ENCODE assay signal across 1 cellular context in genomic region chr9:133448487-133448972, GRCh38.
TF ChIP-seq lines count a peak whose summit lies in the region.

No MANE protein-coding gene starts in this region.

TF ChIP-seq in HepG2, 621 proteins besides CTCF, POLR2A, EP300 and RAD21 (continued from another document and continues in another):
- TF ChIP-seq, protein P1, sequence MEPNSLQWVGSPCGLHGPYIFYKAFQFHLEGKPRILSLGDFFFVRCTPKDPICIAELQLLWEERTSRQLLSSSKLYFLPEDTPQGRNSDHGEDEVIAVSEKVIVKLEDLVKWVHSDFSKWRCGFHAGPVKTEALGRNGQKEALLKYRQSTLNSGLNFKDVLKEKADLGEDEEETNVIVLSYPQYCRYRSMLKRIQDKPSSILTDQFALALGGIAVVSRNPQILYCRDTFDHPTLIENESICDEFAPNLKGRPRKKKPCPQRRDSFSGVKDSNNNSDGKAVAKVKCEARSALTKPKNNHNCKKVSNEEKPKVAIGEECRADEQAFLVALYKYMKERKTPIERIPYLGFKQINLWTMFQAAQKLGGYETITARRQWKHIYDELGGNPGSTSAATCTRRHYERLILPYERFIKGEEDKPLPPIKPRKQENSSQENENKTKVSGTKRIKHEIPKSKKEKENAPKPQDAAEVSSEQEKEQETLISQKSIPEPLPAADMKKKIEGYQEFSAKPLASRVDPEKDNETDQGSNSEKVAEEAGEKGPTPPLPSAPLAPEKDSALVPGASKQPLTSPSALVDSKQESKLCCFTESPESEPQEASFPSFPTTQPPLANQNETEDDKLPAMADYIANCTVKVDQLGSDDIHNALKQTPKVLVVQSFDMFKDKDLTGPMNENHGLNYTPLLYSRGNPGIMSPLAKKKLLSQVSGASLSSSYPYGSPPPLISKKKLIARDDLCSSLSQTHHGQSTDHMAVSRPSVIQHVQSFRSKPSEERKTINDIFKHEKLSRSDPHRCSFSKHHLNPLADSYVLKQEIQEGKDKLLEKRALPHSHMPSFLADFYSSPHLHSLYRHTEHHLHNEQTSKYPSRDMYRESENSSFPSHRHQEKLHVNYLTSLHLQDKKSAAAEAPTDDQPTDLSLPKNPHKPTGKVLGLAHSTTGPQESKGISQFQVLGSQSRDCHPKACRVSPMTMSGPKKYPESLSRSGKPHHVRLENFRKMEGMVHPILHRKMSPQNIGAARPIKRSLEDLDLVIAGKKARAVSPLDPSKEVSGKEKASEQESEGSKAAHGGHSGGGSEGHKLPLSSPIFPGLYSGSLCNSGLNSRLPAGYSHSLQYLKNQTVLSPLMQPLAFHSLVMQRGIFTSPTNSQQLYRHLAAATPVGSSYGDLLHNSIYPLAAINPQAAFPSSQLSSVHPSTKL (CRISPR knock-in tag; IDR thresholded peaks at IDR 0.05) = 0 out of 2 replicates have a peak, but pooled peaks have one; percentile 23
- no peak for TF ChIP-seq SAFB2 (CRISPR knock-in tag; IDR thresholded peaks at IDR 0.05; ENCODE audit: borderline replicate concordance, low read depth)
- TF ChIP-seq PRMT3 (CRISPR knock-in tag; IDR thresholded peaks at IDR 0.05; ENCODE audit: borderline replicate concordance, low read depth) = no peak
- TF ChIP-seq ZNF567 (CRISPR knock-in tag; IDR thresholded peaks at IDR 0.05; ENCODE audit: borderline replicate concordance) = no peak
- TF ChIP-seq PATZ1 (CRISPR knock-in tag; IDR thresholded peaks at IDR 0.05) = peak; percentile 29; the same call in 1 of the 2 replicates
- no peak for TF ChIP-seq SOX13 (IDR thresholded peaks at IDR 0.05)
- no peak for TF ChIP-seq SOX13 (CRISPR knock-in tag; conservative IDR thresholded peaks at IDR 0.05 in 1 of 2, IDR thresholded peaks at IDR 0.05 in 1 of 2)
- peak; percentile 56; the same call in 1 of the 2 replicates for TF ChIP-seq RFXAP (CRISPR knock-in tag; IDR thresholded peaks at IDR 0.05; ENCODE audit: borderline replicate concordance)
- no peak for TF ChIP-seq ZNF335 (CRISPR knock-in tag; IDR thresholded peaks at IDR 0.05)
- TF ChIP-seq KDM2A (CRISPR knock-in tag; IDR thresholded peaks at IDR 0.05; ENCODE audit: borderline replicate concordance, low read depth) = no peak
- TF ChIP-seq, protein P2, sequence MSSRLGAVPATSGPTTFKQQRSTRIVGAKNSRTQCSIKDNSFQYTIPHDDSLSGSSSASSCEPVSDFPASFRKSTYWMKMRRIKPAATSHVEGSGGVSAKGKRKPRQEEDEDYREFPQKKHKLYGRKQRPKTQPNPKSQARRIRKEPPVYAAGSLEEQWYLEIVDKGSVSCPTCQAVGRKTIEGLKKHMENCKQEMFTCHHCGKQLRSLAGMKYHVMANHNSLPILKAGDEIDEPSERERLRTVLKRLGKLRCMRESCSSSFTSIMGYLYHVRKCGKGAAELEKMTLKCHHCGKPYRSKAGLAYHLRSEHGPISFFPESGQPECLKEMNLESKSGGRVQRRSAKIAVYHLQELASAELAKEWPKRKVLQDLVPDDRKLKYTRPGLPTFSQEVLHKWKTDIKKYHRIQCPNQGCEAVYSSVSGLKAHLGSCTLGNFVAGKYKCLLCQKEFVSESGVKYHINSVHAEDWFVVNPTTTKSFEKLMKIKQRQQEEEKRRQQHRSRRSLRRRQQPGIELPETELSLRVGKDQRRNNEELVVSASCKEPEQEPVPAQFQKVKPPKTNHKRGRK (CRISPR knock-in tag; IDR thresholded peaks at IDR 0.05) = no peak
- TF ChIP-seq, protein P3, sequence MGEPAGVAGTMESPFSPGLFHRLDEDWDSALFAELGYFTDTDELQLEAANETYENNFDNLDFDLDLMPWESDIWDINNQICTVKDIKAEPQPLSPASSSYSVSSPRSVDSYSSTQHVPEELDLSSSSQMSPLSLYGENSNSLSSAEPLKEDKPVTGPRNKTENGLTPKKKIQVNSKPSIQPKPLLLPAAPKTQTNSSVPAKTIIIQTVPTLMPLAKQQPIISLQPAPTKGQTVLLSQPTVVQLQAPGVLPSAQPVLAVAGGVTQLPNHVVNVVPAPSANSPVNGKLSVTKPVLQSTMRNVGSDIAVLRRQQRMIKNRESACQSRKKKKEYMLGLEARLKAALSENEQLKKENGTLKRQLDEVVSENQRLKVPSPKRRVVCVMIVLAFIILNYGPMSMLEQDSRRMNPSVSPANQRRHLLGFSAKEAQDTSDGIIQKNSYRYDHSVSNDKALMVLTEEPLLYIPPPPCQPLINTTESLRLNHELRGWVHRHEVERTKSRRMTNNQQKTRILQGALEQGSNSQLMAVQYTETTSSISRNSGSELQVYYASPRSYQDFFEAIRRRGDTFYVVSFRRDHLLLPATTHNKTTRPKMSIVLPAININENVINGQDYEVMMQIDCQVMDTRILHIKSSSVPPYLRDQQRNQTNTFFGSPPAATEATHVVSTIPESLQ (CRISPR knock-in tag; conservative IDR thresholded peaks at IDR 0.05) = no peak
- peak; percentile 14; the same call in 1 of the 2 replicates for TF ChIP-seq ZBTB38 (CRISPR knock-in tag; IDR thresholded peaks at IDR 0.05)
- no peak for TF ChIP-seq ZFP90 (CRISPR knock-in tag; IDR thresholded peaks at IDR 0.05; ENCODE audit: borderline replicate concordance)
- no peak for TF ChIP-seq ZNF24 (IDR thresholded peaks at IDR 0.05)
- no peak for TF ChIP-seq MAFF (IDR thresholded peaks at IDR 0.05; ENCODE audit: low read depth, low read length)
- TF ChIP-seq, protein P4, sequence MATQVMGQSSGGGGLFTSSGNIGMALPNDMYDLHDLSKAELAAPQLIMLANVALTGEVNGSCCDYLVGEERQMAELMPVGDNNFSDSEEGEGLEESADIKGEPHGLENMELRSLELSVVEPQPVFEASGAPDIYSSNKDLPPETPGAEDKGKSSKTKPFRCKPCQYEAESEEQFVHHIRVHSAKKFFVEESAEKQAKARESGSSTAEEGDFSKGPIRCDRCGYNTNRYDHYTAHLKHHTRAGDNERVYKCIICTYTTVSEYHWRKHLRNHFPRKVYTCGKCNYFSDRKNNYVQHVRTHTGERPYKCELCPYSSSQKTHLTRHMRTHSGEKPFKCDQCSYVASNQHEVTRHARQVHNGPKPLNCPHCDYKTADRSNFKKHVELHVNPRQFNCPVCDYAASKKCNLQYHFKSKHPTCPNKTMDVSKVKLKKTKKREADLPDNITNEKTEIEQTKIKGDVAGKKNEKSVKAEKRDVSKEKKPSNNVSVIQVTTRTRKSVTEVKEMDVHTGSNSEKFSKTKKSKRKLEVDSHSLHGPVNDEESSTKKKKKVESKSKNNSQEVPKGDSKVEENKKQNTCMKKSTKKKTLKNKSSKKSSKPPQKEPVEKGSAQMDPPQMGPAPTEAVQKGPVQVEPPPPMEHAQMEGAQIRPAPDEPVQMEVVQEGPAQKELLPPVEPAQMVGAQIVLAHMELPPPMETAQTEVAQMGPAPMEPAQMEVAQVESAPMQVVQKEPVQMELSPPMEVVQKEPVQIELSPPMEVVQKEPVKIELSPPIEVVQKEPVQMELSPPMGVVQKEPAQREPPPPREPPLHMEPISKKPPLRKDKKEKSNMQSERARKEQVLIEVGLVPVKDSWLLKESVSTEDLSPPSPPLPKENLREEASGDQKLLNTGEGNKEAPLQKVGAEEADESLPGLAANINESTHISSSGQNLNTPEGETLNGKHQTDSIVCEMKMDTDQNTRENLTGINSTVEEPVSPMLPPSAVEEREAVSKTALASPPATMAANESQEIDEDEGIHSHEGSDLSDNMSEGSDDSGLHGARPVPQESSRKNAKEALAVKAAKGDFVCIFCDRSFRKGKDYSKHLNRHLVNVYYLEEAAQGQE (IDR thresholded peaks at IDR 0.05; ENCODE audit: borderline replicate concordance in 1 of 2, low read depth in 1 of 2, low read length in 2 of 2) = no peak
- no peak for TF ChIP-seq ZNF850 (CRISPR knock-in tag; conservative IDR thresholded peaks at IDR 0.05)
- no peak for TF ChIP-seq ERF (CRISPR knock-in tag; IDR thresholded peaks at IDR 0.05)
- TF ChIP-seq NFKBIZ (CRISPR knock-in tag; IDR thresholded peaks at IDR 0.05) = no peak
- TF ChIP-seq ZNF143 (CRISPR knock-in tag; IDR thresholded peaks at IDR 0.05) = no peak
- TF ChIP-seq TBX2 (CRISPR knock-in tag; IDR thresholded peaks at IDR 0.05; ENCODE audit: borderline replicate concordance) = peak; percentile 38; the same call in 1 of the 2 replicates
- TF ChIP-seq HMGXB3 (CRISPR knock-in tag; IDR thresholded peaks at IDR 0.05; ENCODE audit: borderline replicate concordance) = no peak
- TF ChIP-seq NFAT5 (CRISPR knock-in tag; IDR thresholded peaks at IDR 0.05) = no peak
- TF ChIP-seq LCORL (IDR thresholded peaks at IDR 0.05) = no peak
- peak; percentile 39; the same call in 1 of the 2 replicates for TF ChIP-seq LCORL (CRISPR knock-in tag; IDR thresholded peaks at IDR 0.05)
- TF ChIP-seq HOXA9 (CRISPR knock-in tag; IDR thresholded peaks at IDR 0.05; ENCODE audit: borderline replicate concordance) = peak; percentile 45; the same call in 1 of the 2 replicates
- no peak for TF ChIP-seq CREB1 (IDR thresholded peaks at IDR 0.05)
- TF ChIP-seq CREB1 (CRISPR knock-in tag; IDR thresholded peaks at IDR 0.05) = no peak
- no peak for TF ChIP-seq ZUFSP (CRISPR knock-in tag; IDR thresholded peaks at IDR 0.05; ENCODE audit: borderline replicate concordance)
